ENCODE assay signal across 7 cellular contexts in genomic region chrX:101184871-101185270, GRCh38. TPM values are rescaled to one million over a fixed set of nuclear protein-coding genes. Genes with fewer than 3 reads are reported as not detected.
DNase-seq lines count a peak whose midpoint lies in the region; ATAC-seq, FAIRE-seq and TF ChIP-seq lines count a peak whose summit lies in the region.
"Not testable (repeated sequence)": the region's sequence is repeated elsewhere in the genome, so short reads cannot be mapped to it uniquely, and the experiment has no call there.

No MANE protein-coding gene starts in this region.

- H3K9me1 ChIP-seq in K562 (ENCODE audit: control insufficient read depth, insufficient read depth, low read length), result not testable (repeated sequence)

- intact Hi-C loops in K562 (cut with micrococcal nuclease), result not testable (repeated sequence)

- WGBS in K562 (ENCODE audit: insufficient coverage, low coverage, missing lambda C conversion rate), result 0% methylated on average over 2 of the region's 2 CpGs

- not testable (repeated sequence) for H3K79me2 ChIP-seq in K562 (ENCODE audit: control insufficient read depth, insufficient read depth, low read length)

- not testable (repeated sequence) for FAIRE-seq in K562 (lab: Jason Lieb, UNC)

- H3K9ac ChIP-seq in K562 (ENCODE audit: insufficient read depth in 1 of 2, low read depth in 2 of 2, low read length in 2 of 2), result not testable (repeated sequence)

- H3K27me3 ChIP-seq in K562 (ENCODE audit: control insufficient read depth in 2 of 2, insufficient read depth in 2 of 2, low read length in 2 of 2), result not testable (repeated sequence)

- H3K9me3 ChIP-seq in K562 (replicated peaks; ENCODE audit: control insufficient read depth, insufficient read depth, low read depth, low read length), result not testable (repeated sequence)

- H3K27ac ChIP-seq in K562 (ENCODE audit: extremely low read depth, low read depth, low read length), result not testable (repeated sequence)

- in situ Hi-C loops in K562 (cut with MboI), result loop anchor here (25.0 kb wide), 1 partner anchor 498 kb away; no protein-coding TSS in a partner anchor

- not testable (repeated sequence) for H3K36me3 ChIP-seq in K562 (ENCODE audit: control insufficient read depth, insufficient read depth, low read length)

- not testable (repeated sequence) for H3K4me2 ChIP-seq in K562 (ENCODE audit: insufficient read depth, low read length)

- CTCF ChIA-PET in K562 (lab: Yijun Ruan, JAX; ENCODE audit: low intra/inter-chr PET ratio), result not testable (repeated sequence)

- TF ChIP-seq RAD21 in K562 (CRISPR knock-in tag; conservative IDR thresholded peaks at IDR 0.05 in 1 of 2, IDR thresholded peaks at IDR 0.05 in 1 of 2), result not testable (repeated sequence)

- H2AFZ ChIP-seq in K562 (ENCODE audit: low read depth, low read length), result not testable (repeated sequence)

- H3K4me1 ChIP-seq in K562 (replicated peaks in 1 of 2; ENCODE audit: control insufficient read depth in 2 of 2, insufficient read depth in 2 of 2, low read length in 2 of 2), result not testable (repeated sequence)

- not testable (repeated sequence) for BruUV-seq in K562 (replicated peaks; lab: Mats Ljungman, UMichigan)

- TF ChIP-seq EP300 in K562 (IDR thresholded peaks at IDR 0.05; ENCODE audit: low read length), result not testable (repeated sequence)

- TF ChIP-seq POLR2A in K562 (conservative IDR thresholded peaks at IDR 0.05), result not testable (repeated sequence)

- not testable (repeated sequence) for TF ChIP-seq CTCF in K562 (IDR thresholded peaks at IDR 0.05 in 2 of 3, conservative IDR thresholded peaks at IDR 0.05 in 1 of 3; ENCODE audit: insufficient read depth in 2 of 3, low read depth in 1 of 3, low read length in 3 of 3)

- H4K20me1 ChIP-seq in K562 (replicated peaks; ENCODE audit: control insufficient read depth, insufficient read depth, low read length), result not testable (repeated sequence)

- H3K4me3 ChIP-seq in K562, result not testable (repeated sequence)

- peak; percentile 46 for DNase-seq in DMS 273 treated with DMSO at 0.1 percent for 48 hours (lab: John Stamatoyannopoulos, UW)
- peak; percentile 30 for DNase-seq in M059J (ENCODE audit: low read depth)
- peak; percentile 62 for DNase-seq in RPMI7951 (ENCODE audit: low read depth)
- not testable (repeated sequence) for DNase-seq in K562 (ENCODE audit: extremely low read depth in 1 of 4, low spot score in 3 of 4)
- DNase-seq in dermis microvascular lymphatic vessel endothelial cell (ENCODE audit: low read depth in 2 of 2), result peak; percentile 78 to 80
- DNase-seq in fibroblast of peridontal ligament (ENCODE audit: extremely low read depth), result peak; percentile 28
- peak; percentile 61 to 86 for DNase-seq in lung microvascular endothelial cell (ENCODE audit: low read depth in 2 of 2)

- POLR2A ChIA-PET in K562 (lab: Yijun Ruan, JAX), result not testable (repeated sequence)

- not testable (repeated sequence) for ATAC-seq in K562

TF ChIP-seq in K562, 482 proteins besides CTCF, POLR2A, EP300 and RAD21:
- peak; percentile 26; the same call in 1 of the 2 replicates for TF ChIP-seq CEBPB (tag; IDR thresholded peaks at IDR 0.05)

RNA-seq across cellular contexts. Expression of gene DRP2, which starts 34.7 kb away (rescaled TPM):
- total RNA-seq in M059J (2014; rRNA removed; shearing (Covaris generic)), result 0.42 and 0.44 TPM in 2 replicates
- total RNA-seq in RPMI7951 (2014; rRNA removed; shearing (Covaris generic)), result 0.10 and 0.12 TPM in 2 replicates
- total RNA-seq in K562 (2011; cell fraction: chromatin; rRNA removed; ENCODE audit: low replicate concordance), result 0.56 and 0.58 TPM in 2 replicates
- 0.26 and 0.33 TPM in 2 replicates for total RNA-seq in K562 (2011; cell fraction: nucleolus; rRNA removed)
- total RNA-seq in K562 (2011; cell fraction: nucleoplasm; rRNA removed), result 0.44 and 0.76 TPM in 2 replicates
- total RNA-seq in K562 (2014; rRNA removed), result 0.16 and 0.23 TPM in 2 replicates
- 0.13 and 0.15 TPM in 2 replicates for total RNA-seq in K562 (2014; rRNA removed; fragmentation: Illumina TruSeq; extraction: Trizol)
- total RNA-seq in K562 (2015; rRNA removed; fragmentation: Illumina TruSeq; extraction: Trizol), result 0.18 and 0.26 TPM in 2 replicates
- 0.09 and 0.25 TPM in 2 replicates for total RNA-seq in K562 (2021)
- polyA plus RNA-seq in K562 (2011; rRNA removed), result 0.18 and 0.23 TPM in 2 replicates
- polyA plus RNA-seq in K562 (2011; cell fraction: cytosol; rRNA removed), result 0.07 and 0.13 TPM in 2 replicates
- polyA plus RNA-seq in K562 (2011; cell fraction: nucleus; rRNA removed), result 0.94 and 1.1 TPM in 2 replicates
- polyA plus RNA-seq in K562 (2012), result 0.14 and 0.29 TPM in 2 replicates
- polyA plus RNA-seq in K562 (2014; fragmentation: Illumina TruSeq; extraction: Trizol), result 0.12 and 0.30 TPM in 2 replicates
- polyA plus RNA-seq in K562 (2014; fragmentation: Nextera tagmentation; extraction: Ambion mirVana), result under 1 TPM; 0.01 to 0.06 TPM
- 0.12 TPM in 2 replicates for polyA plus RNA-seq in K562 (2014; rRNA removed)
- 0.14 and 0.18 TPM in 2 replicates for polyA minus RNA-seq in K562 (2011; rRNA and poly(A)+ RNA removed)
- not detected in 2 replicates for polyA minus RNA-seq in K562 (2011; cell fraction: cytosol; rRNA and poly(A)+ RNA removed)
- polyA minus RNA-seq in K562 (2011; cell fraction: nucleus; rRNA and poly(A)+ RNA removed), result 0.40 and 0.44 TPM in 2 replicates
- under 0.01 and 0.13 TPM in 2 replicates for total RNA-seq in dermis microvascular lymphatic vessel endothelial cell
- 0.22 TPM in 1 of 2 replicates, not detected in the other for total RNA-seq in lung microvascular endothelial cell
